In the genomic region with DNA sequence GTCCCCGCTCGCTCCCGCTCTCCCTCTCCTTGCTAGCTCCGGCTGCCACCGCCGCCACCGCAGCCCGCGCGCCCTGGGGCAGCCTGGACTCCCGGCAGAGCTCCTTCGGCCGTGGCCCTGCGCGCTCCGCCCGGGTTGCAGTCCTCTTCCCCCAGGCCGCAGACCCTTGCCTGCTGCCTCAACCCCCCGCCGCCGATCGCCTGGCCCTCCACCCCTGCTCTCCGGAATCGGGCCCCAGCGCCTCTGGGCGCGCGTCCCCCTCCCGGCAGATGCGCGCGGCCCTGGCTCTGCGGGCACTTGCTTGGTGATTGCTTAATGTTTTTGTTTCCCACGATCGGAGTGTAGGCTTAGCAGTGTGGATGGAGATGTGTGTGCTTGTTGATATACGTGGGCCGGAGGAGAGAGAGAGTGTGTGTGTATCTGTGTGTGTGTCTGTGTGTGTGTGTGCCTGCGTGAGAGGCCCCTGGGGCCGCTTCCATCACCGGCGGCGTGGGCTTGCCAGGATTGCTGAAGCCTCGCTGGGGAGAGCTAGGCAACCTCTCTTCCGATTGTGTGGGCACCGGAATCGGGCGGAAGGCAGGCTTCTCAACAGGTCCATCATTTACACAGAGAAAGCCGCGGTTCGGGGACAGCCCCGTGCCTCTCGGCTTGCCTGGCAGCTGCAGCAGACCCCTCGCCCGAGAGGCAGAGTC, we compare ENCODE assay signal across 8 cellular contexts. TPM values are rescaled to one million over a fixed set of nuclear protein-coding genes. Genes with fewer than 3 reads are reported as not detected.
DNase-seq lines count a peak whose midpoint lies in the region; ATAC-seq and TF ChIP-seq lines count a peak whose summit lies in the region.

No MANE protein-coding gene starts in this region.

- no peak overlapping the region for H3K27ac ChIP-seq in endodermal cell (ENCODE audit: low read depth, low read length)

- no peaks in the 10 kb centered on the region for H3K9me3 Mint-ChIP-seq in endodermal cell
- no peaks in the 10 kb centered on the region for H3K9me3 Mint-ChIP-seq in natural killer cell treated with Interleukin-12 subunit alpha and Interleukin-12 subunit beta and Interleukin-15 and Interleukin-18, amount 100 ng/mL, for 72 hours

- no peak overlapping the region for H3K4me3 ChIP-seq in endodermal cell (ENCODE audit: low read length)

- H3K4me1 ChIP-seq in endodermal cell (ENCODE audit: control insufficient read depth, insufficient read depth, low read length): peaks cover 3% of the 10 kb centered on the region

- H3K27me3 Mint-ChIP-seq in endodermal cell (ENCODE audit: insufficient read depth): peaks cover 81% of the 10 kb centered on the region
- H3K27me3 Mint-ChIP-seq in natural killer cell treated with Interleukin-12 subunit alpha and Interleukin-12 subunit beta and Interleukin-15 and Interleukin-18, amount 100 ng/mL, for 72 hours: peaks cover 40 to 51% of the 10 kb centered on the region in 2 donors

- H3K9me3 ChIP-seq in endodermal cell (ENCODE audit: control insufficient read depth, low read length): no peaks in the 10 kb centered on the region

- peaks cover 98% of the 10 kb centered on the region for H3K27me3 ChIP-seq in endodermal cell (ENCODE audit: control insufficient read depth, insufficient read depth, low read length, poor library complexity, severe bottlenecking)

- DNase-seq in NCI-H1092 treated with DMSO at 0.1 percent for 48 hours (lab: John Stamatoyannopoulos, UW): peak; percentile 51
- DNase-seq in NCI-H1092 (lab: John Stamatoyannopoulos, UW): no peak
- DNase-seq in SW480 (ENCODE audit: low spot score): peak; percentile 57
- peak; percentile 76 for DNase-seq in endodermal cell
- no peak for DNase-seq in natural killer cell treated with Interleukin-12 subunit alpha and Interleukin-12 subunit beta and Interleukin-15 and Interleukin-18, amount 100 ng/mL, for 72 hours (ENCODE audit: low spot score)
- DNase-seq in SHP77 treated with DMSO at 0.1 percent for 48 hours (lab: John Stamatoyannopoulos, UW): no peak

- no peaks in the 10 kb centered on the region for H3K36me3 ChIP-seq in endodermal cell (ENCODE audit: control insufficient read depth, insufficient read depth, low read length)

- peaks cover 3% of the 10 kb centered on the region for H3K4me1 Mint-ChIP-seq in endodermal cell
- peaks cover 6 to 14% of the 10 kb centered on the region in 2 donors for H3K4me1 Mint-ChIP-seq in natural killer cell treated with Interleukin-12 subunit alpha and Interleukin-12 subunit beta and Interleukin-15 and Interleukin-18, amount 100 ng/mL, for 72 hours (ENCODE audit: low read depth in 2 of 2)

- peak overlapping the region; percentile 43 for H3K4me3 Mint-ChIP-seq in endodermal cell
- peak overlapping the region; percentile 72 for H3K4me3 Mint-ChIP-seq in natural killer cell treated with Interleukin-12 subunit alpha and Interleukin-12 subunit beta and Interleukin-15 and Interleukin-18, amount 100 ng/mL, for 72 hours

- H3K36me3 Mint-ChIP-seq in endodermal cell (ENCODE audit: low read depth): no peaks in the 10 kb centered on the region
- H3K36me3 Mint-ChIP-seq in natural killer cell treated with Interleukin-12 subunit alpha and Interleukin-12 subunit beta and Interleukin-15 and Interleukin-18, amount 100 ng/mL, for 72 hours: no peaks in the 10 kb centered on the region

- TF ChIP-seq CTCF in endodermal cell (conservative IDR thresholded peaks at IDR 0.05): no peak

- peak in 1 of 2 donors; percentile 17 for ATAC-seq in natural killer cell treated with Interleukin-12 subunit alpha and Interleukin-12 subunit beta and Interleukin-15 and Interleukin-18, amount 100 ng/mL, for 72 hours
- ATAC-seq in GM21447 (IDR thresholded peaks at IDR 0.05; ENCODE audit: unreplicated experiment): no peak
- ATAC-seq in GM21390 (IDR thresholded peaks at IDR 0.05; ENCODE audit: unreplicated experiment): no peak

- WGBS in endodermal cell (ENCODE audit: insufficient coverage in 1 of 2, insufficient read length in 1 of 2), 2 experiments: 5 to 6% methylated on average over 17 to 54 of the region's 54 CpGs

- H3K9ac ChIP-seq in endodermal cell (ENCODE audit: extremely low read depth, low read length, poor library complexity, severe bottlenecking): no peak overlapping the region

- no peak overlapping the region for H3K27ac Mint-ChIP-seq in endodermal cell
- no peak overlapping the region for H3K27ac Mint-ChIP-seq in natural killer cell treated with Interleukin-12 subunit alpha and Interleukin-12 subunit beta and Interleukin-15 and Interleukin-18, amount 100 ng/mL, for 72 hours

RNA-seq across cellular contexts. Expression of gene INHBB, which starts 0.9 kb away (rescaled TPM):
- not detected for total RNA-seq in endodermal cell
- polyA plus RNA-seq in endodermal cell (2013, experiment 1 of 2): 0.14 TPM
- 0.17 TPM for polyA plus RNA-seq in endodermal cell (2013, experiment 2 of 2)
- total RNA-seq in natural killer cell treated with Interleukin-12 subunit alpha and Interleukin-12 subunit beta and Interleukin-15 and Interleukin-18, amount 100 ng/mL, for 72 hours: not detected

Comparison
In these comparisons a context has a peak if more than half of its experiments do, and no peak if none do; other contexts are left out.
1. DNase-seq: peak in NCI-H1092 treated with DMSO at 0.1 percent for 48 hours (single experiment), SW480 (single experiment) and endodermal cell (single experiment); none in NCI-H1092 (single experiment), natural killer cell treated with Interleukin-12 subunit alpha and Interleukin-12 subunit beta and Interleukin-15 and Interleukin-18, amount 100 ng/mL, for 72 hours (single experiment) and SHP77 treated with DMSO at 0.1 percent for 48 hours (single experiment).